9 cellular contexts compared by ENCODE assay signal in the genomic region with DNA sequence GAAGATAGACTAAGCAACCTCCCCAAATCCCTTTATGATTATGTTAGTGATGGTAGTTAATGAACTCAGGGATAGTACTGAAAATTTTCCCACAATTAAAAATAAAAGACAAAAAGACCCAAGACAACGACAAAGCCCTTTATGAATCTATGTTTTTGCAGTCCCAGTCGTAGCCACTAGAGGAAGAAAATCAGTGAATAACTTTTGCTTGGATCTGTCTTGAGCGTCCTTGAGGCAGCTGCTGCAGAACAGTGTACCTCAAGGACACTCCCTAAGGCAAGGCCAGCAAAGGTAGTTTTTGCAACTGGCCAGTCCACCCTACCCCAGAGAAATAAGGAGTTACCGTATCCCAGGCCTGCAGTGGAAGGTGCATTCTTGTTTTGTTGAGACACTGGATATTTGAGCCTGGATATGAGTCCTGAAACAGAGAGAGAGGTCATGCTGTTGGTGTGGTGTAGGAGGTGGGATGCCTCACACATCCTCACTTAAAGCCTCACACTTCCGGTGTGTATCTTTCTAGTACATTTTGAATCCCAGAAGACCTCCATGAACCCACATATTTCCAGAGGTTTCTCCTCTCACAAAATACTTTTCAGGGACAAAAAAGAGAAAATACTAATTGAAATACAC. TPM values are rescaled to one million over a fixed set of nuclear protein-coding genes. Genes with fewer than 3 reads are reported as not detected.
A peak's percentile ranks its signal among the peaks of the same experiment; 100 is the strongest.
DNase-seq lines count a peak whose midpoint lies in the region; ATAC-seq and TF ChIP-seq lines count a peak whose summit lies in the region.
"Had no signal": no experiment of that assay in that cellular context is flagged by ENCODE, and none has a peak within 500 bp of the region (broad histone marks: within the 10 kb centered on the region; RNA-seq: fewer than 3 reads in every experiment).

No MANE protein-coding gene starts in this region.

- no peaks in the 10 kb centered on the region for H3F3A ChIP-seq in Loucy (ENCODE audit: low read depth)

- H4K20me1 ChIP-seq in Loucy (ENCODE audit: insufficient read depth, low read length, poor library complexity, severe bottlenecking): no peaks in the 10 kb centered on the region

- H3K9me3 Mint-ChIP-seq in progenitor cell of endocrine pancreas (ENCODE audit: low read depth): peaks cover 19% of the 10 kb centered on the region
- H3K9me3 Mint-ChIP-seq in activated CD8-positive, alpha-beta memory T cell treated with anti-CD3 and anti-CD28 coated beads, Interleukin-2, amount 10 ng/mL, durations not matched to agents 7 days and 5 days (ENCODE audit: low read depth): no peaks in the 10 kb centered on the region
- H3K9me3 Mint-ChIP-seq in activated CD4-positive, alpha-beta T cell treated with anti-CD3 and anti-CD28 coated beads for 36 hours (ENCODE audit: low read depth): no peaks in the 10 kb centered on the region

- ATAC-seq in activated CD8-positive, alpha-beta memory T cell treated with anti-CD3 and anti-CD28 coated beads, Interleukin-2, amount 10 ng/mL, durations not matched to agents 7 days and 5 days: no peak
- no peak for ATAC-seq in activated CD4-positive, alpha-beta T cell treated with anti-CD3 and anti-CD28 coated beads for 36 hours

- H3K9me3 ChIP-seq in Loucy (ENCODE audit: insufficient read depth, low read depth, low read length): no peaks in the 10 kb centered on the region

- no peaks in the 10 kb centered on the region for H3K79me2 ChIP-seq in Loucy (ENCODE audit: insufficient read depth, low read length)

- H3K27ac Mint-ChIP-seq in progenitor cell of endocrine pancreas: no peak overlapping the region
- no peak overlapping the region for H3K27ac Mint-ChIP-seq in activated CD8-positive, alpha-beta memory T cell treated with anti-CD3 and anti-CD28 coated beads, Interleukin-2, amount 10 ng/mL, durations not matched to agents 7 days and 5 days
- H3K27ac Mint-ChIP-seq in activated CD4-positive, alpha-beta T cell treated with anti-CD3 and anti-CD28 coated beads for 36 hours: no peak overlapping the region

- peak; percentile 38 for DNase-seq in DMS 273 (lab: John Stamatoyannopoulos, UW; ENCODE audit: unreplicated experiment)
- DNase-seq in DMS 273 treated with DMSO at 0.1 percent for 48 hours (lab: John Stamatoyannopoulos, UW): no peak
- DNase-seq in choroid plexus epithelial cell (ENCODE audit: low read depth): peak; percentile 40
- no peak for DNase-seq in progenitor cell of endocrine pancreas (ENCODE audit: low spot score, unreplicated experiment)
- no peak for DNase-seq in activated CD8-positive, alpha-beta memory T cell treated with anti-CD3 and anti-CD28 coated beads, Interleukin-2, amount 10 ng/mL, durations not matched to agents 7 days and 5 days
- no peak for DNase-seq in activated CD4-positive, alpha-beta T cell treated with anti-CD3 and anti-CD28 coated beads for 36 hours
- DNase-seq in NCI-H1436 (lab: John Stamatoyannopoulos, UW): no peak
- DNase-seq: 8988T had no signal

- H3K4me3 ChIP-seq in Loucy (ENCODE audit: low read length, poor library complexity, severe bottlenecking): no peak overlapping the region
- no peak overlapping the region for H3K4me3 ChIP-seq in choroid plexus epithelial cell (ENCODE audit: low read depth, low read length)

- H3K4me2 ChIP-seq in Loucy (ENCODE audit: low read depth, low read length, poor library complexity, severe bottlenecking): no peak overlapping the region

- intact Hi-C loops in activated CD4-positive, alpha-beta T cell treated with anti-CD3 and anti-CD28 coated beads for 36 hours (cut with DNase I, micrococcal nuclease): no loop called here

- H3K27me3 Mint-ChIP-seq in progenitor cell of endocrine pancreas: no peaks in the 10 kb centered on the region
- H3K27me3 Mint-ChIP-seq in activated CD8-positive, alpha-beta memory T cell treated with anti-CD3 and anti-CD28 coated beads, Interleukin-2, amount 10 ng/mL, durations not matched to agents 7 days and 5 days: no peaks in the 10 kb centered on the region
- H3K27me3 Mint-ChIP-seq in activated CD4-positive, alpha-beta T cell treated with anti-CD3 and anti-CD28 coated beads for 36 hours: no peaks in the 10 kb centered on the region

- H3K4me3 Mint-ChIP-seq in progenitor cell of endocrine pancreas (ENCODE audit: low read depth): no peak overlapping the region
- H3K4me3 Mint-ChIP-seq in activated CD8-positive, alpha-beta memory T cell treated with anti-CD3 and anti-CD28 coated beads, Interleukin-2, amount 10 ng/mL, durations not matched to agents 7 days and 5 days: no peak overlapping the region
- no peak overlapping the region for H3K4me3 Mint-ChIP-seq in activated CD4-positive, alpha-beta T cell treated with anti-CD3 and anti-CD28 coated beads for 36 hours

- TF ChIP-seq CTCF in Loucy (conservative IDR thresholded peaks at IDR 0.05; ENCODE audit: low read length) (peak; percentile 43), choroid plexus epithelial cell (conservative IDR thresholded peaks at IDR 0.05; ENCODE audit: low read depth, low read length) (peak; percentile 47), progenitor cell of endocrine pancreas (IDR thresholded peaks at IDR 0.05; ENCODE audit: unreplicated experiment) (peak; percentile 41)

- peaks cover 8% of the 10 kb centered on the region for H3K4me1 Mint-ChIP-seq in progenitor cell of endocrine pancreas (ENCODE audit: low read depth)
- H3K4me1 Mint-ChIP-seq in activated CD8-positive, alpha-beta memory T cell treated with anti-CD3 and anti-CD28 coated beads, Interleukin-2, amount 10 ng/mL, durations not matched to agents 7 days and 5 days: peaks cover 8% of the 10 kb centered on the region
- H3K4me1 Mint-ChIP-seq in activated CD4-positive, alpha-beta T cell treated with anti-CD3 and anti-CD28 coated beads for 36 hours: peaks cover 2% of the 10 kb centered on the region

- H2AFZ ChIP-seq in Loucy (ENCODE audit: low read length): no peak overlapping the region

- H3K9me2 ChIP-seq in Loucy (replicated peaks; ENCODE audit: low read depth, low read length): no peaks in the 10 kb centered on the region

- no peaks in the 10 kb centered on the region for H3K4me1 ChIP-seq in Loucy (ENCODE audit: insufficient read depth, low read length, poor library complexity, severe bottlenecking)

- POLR2A ChIA-PET in activated CD4-positive, alpha-beta T cell treated with anti-CD3 and anti-CD28 coated beads for 36 hours (lab: Charles Lee): no interaction called here

- H3K9ac ChIP-seq in Loucy (ENCODE audit: low read depth, low read length, poor library complexity, severe bottlenecking): no peak overlapping the region

- CTCF ChIA-PET in activated CD8-positive, alpha-beta memory T cell treated with anti-CD3 and anti-CD28 coated beads, Interleukin-2, amount 10 ng/mL, durations not matched to agents 7 days and 5 days (lab: Charles Lee): interaction anchor here (1.3 kb wide), 1 partner anchor 33 kb away, joined by 4 read pairs; a partner anchor contains a TSS
- CTCF ChIA-PET in activated CD4-positive, alpha-beta T cell treated with anti-CD3 and anti-CD28 coated beads for 36 hours (lab: Charles Lee): interaction anchor here (1.2 kb wide), 1 partner anchor 132 kb away, joined by 3 read pairs; no protein-coding TSS in a partner anchor

- H3K27me3 ChIP-seq in Loucy (ENCODE audit: insufficient read depth, low read length, poor library complexity, severe bottlenecking): no peaks in the 10 kb centered on the region

- H3K36me3 ChIP-seq in Loucy (ENCODE audit: insufficient read depth, low read length): no peaks in the 10 kb centered on the region

- H3K36me3 Mint-ChIP-seq in progenitor cell of endocrine pancreas (ENCODE audit: insufficient read depth): no peaks in the 10 kb centered on the region
- no peaks in the 10 kb centered on the region for H3K36me3 Mint-ChIP-seq in activated CD8-positive, alpha-beta memory T cell treated with anti-CD3 and anti-CD28 coated beads, Interleukin-2, amount 10 ng/mL, durations not matched to agents 7 days and 5 days
- no peaks in the 10 kb centered on the region for H3K36me3 Mint-ChIP-seq in activated CD4-positive, alpha-beta T cell treated with anti-CD3 and anti-CD28 coated beads for 36 hours (ENCODE audit: low read depth)

RNA-seq across cellular contexts. Expression of a gene that starts 8.7 kb away (rescaled TPM):
- 15.7 and 16.5 TPM in 2 replicates for total RNA-seq in progenitor cell of endocrine pancreas
- total RNA-seq in activated CD8-positive, alpha-beta memory T cell treated with anti-CD3 and anti-CD28 coated beads, Interleukin-2, amount 10 ng/mL, durations not matched to agents 7 days and 5 days: 10 to 100 TPM; 16.7 to 23.6 TPM
- total RNA-seq in activated CD4-positive, alpha-beta T cell treated with anti-CD3 and anti-CD28 coated beads for 36 hours: 10 to 100 TPM; 12.8 to 23.8 TPM

RNA-seq across cellular contexts. Expression of a gene that starts 28.7 kb away (rescaled TPM):
- not detected in 2 replicates for total RNA-seq in progenitor cell of endocrine pancreas
- under 1 TPM; 0.14 to 0.41 TPM for total RNA-seq in activated CD8-positive, alpha-beta memory T cell treated with anti-CD3 and anti-CD28 coated beads, Interleukin-2, amount 10 ng/mL, durations not matched to agents 7 days and 5 days
- total RNA-seq in activated CD4-positive, alpha-beta T cell treated with anti-CD3 and anti-CD28 coated beads for 36 hours: not detected

RNA-seq across cellular contexts. Expression of a gene that starts 33.5 kb away (rescaled TPM):
- 306 and 310 TPM in 2 replicates for total RNA-seq in progenitor cell of endocrine pancreas
- 100 to 1,000 TPM; 178 to 225 TPM for total RNA-seq in activated CD8-positive, alpha-beta memory T cell treated with anti-CD3 and anti-CD28 coated beads, Interleukin-2, amount 10 ng/mL, durations not matched to agents 7 days and 5 days
- 100 to 1,000 TPM; 340 to 709 TPM for total RNA-seq in activated CD4-positive, alpha-beta T cell treated with anti-CD3 and anti-CD28 coated beads for 36 hours

RNA-seq across cellular contexts. Expression of a gene that starts 50.4 kb away (rescaled TPM):
- 35.9 and 36.7 TPM in 2 replicates for total RNA-seq in progenitor cell of endocrine pancreas
- total RNA-seq in activated CD8-positive, alpha-beta memory T cell treated with anti-CD3 and anti-CD28 coated beads, Interleukin-2, amount 10 ng/mL, durations not matched to agents 7 days and 5 days: 10 to 100 TPM; 40.2 to 60.4 TPM
- total RNA-seq in activated CD4-positive, alpha-beta T cell treated with anti-CD3 and anti-CD28 coated beads for 36 hours: 10 to 100 TPM; 32.6 to 42.2 TPM

RNA-seq across cellular contexts. Expression of a gene that starts 50.7 kb away (rescaled TPM):
- total RNA-seq in progenitor cell of endocrine pancreas: 72.4 and 77.8 TPM in 2 replicates
- total RNA-seq in activated CD8-positive, alpha-beta memory T cell treated with anti-CD3 and anti-CD28 coated beads, Interleukin-2, amount 10 ng/mL, durations not matched to agents 7 days and 5 days: 10 to 100 TPM; 30.7 to 31.2 TPM
- 10 to 100 TPM; 18.6 to 26.9 TPM for total RNA-seq in activated CD4-positive, alpha-beta T cell treated with anti-CD3 and anti-CD28 coated beads for 36 hours

Comparison
In these comparisons a context has a peak if more than half of its experiments do, and no peak if none do; other contexts are left out.
1. DNase-seq: peak in DMS 273 (single experiment) and choroid plexus epithelial cell (single experiment); none in DMS 273 treated with DMSO at 0.1 percent for 48 hours (single experiment), progenitor cell of endocrine pancreas (single experiment), activated CD8-positive, alpha-beta memory T cell treated with anti-CD3 and anti-CD28 coated beads, Interleukin-2, amount 10 ng/mL, durations not matched to agents 7 days and 5 days (single experiment), activated CD4-positive, alpha-beta T cell treated with anti-CD3 and anti-CD28 coated beads for 36 hours (single experiment) and NCI-H1436 (single experiment).
2. Peak in every context shown above with its lines, with median percentiles within 50 percentile points of each other: CTCF ChIP-seq.